Comparison of ENCODE assay signal across 8 cellular contexts in genomic region chr15:75647370-75648155, GRCh38. TPM values are rescaled to one million over a fixed set of nuclear protein-coding genes. Genes with fewer than 3 reads are reported as not detected.
A peak's percentile ranks its signal among the peaks of the same experiment; 100 is the strongest.
DNase-seq lines count a peak whose midpoint lies in the region; ATAC-seq and TF ChIP-seq lines count a peak whose summit lies in the region.

TSS of gene SNX33 (plus strand) at chr15:75647912. CDS start at chr15:75649103, 1,191 bp downstream.

- H3K27ac Mint-ChIP-seq in CD4-positive, CD25-positive, alpha-beta regulatory T cell, result peak within 1 kb of the TSS; percentile 69 to 82 (median 79)
- peak within 1 kb of the TSS in 1 of 2 donors; percentile 68 for H3K27ac Mint-ChIP-seq in natural killer cell treated with Interleukin-12 subunit alpha and Interleukin-12 subunit beta and Interleukin-15 and Interleukin-18, amount 100 ng/mL, for 72 hours

- CTCF ChIA-PET in HCT116 (lab: Charles Lee), result interaction anchor here (0.7 to 2.4 kb wide), 10 partner anchors 9 to 279 kb away, joined by 3 to 8 read pairs (median 4); partner anchors contain the start of genes MAN2C1, SIN3A and SNUPN

- peak; percentile 43 for TF ChIP-seq POLR2A in HCT116 (IDR thresholded peaks at IDR 0.05; ENCODE audit: borderline replicate concordance, extremely low read depth, insufficient read depth, insufficient read length)

- DNase-seq in CD4-positive, CD25-positive, alpha-beta regulatory T cell, result peak; percentile 45 to 54 (median 50)
- DNase-seq in HCT116 (ENCODE audit: low read depth, low spot score) (no peak), RKO (ENCODE audit: low spot score) (peak; percentile 82), foreskin fibroblast (peak; percentile 88 to 94), stromal cell of bone marrow (ENCODE audit: low read depth) (peak; percentile 83)
- DNase-seq in activated gamma-delta T cell treated with anti-CD3 and anti-CD28 coated beads, Interleukin-2, amount 50 U/mL, for 16 hours (ENCODE audit: low read depth), result peak; percentile 29
- DNase-seq in natural killer cell treated with Interleukin-12 subunit alpha and Interleukin-12 subunit beta and Interleukin-15 and Interleukin-18, amount 100 ng/mL, for 72 hours (ENCODE audit: low spot score), result peak; percentile 71

- H3K9ac ChIP-seq in HCT116 (ENCODE audit: low read length), result peak within 1 kb of the TSS; percentile 95

- POLR2A ChIA-PET in HCT116 (lab: Charles Lee), result interaction anchor here (0.6 to 1.6 kb wide), 8 partner anchors 11 to 280 kb away, joined by 3 to 10 read pairs (median 4); partner anchors contain the start of genes SIN3A and SNUPN

- H3K4me3 ChIP-seq in CD4-positive, CD25-positive, alpha-beta regulatory T cell (ENCODE audit: low read depth, low read length), result peak within 1 kb of the TSS; percentile 75
- H3K4me3 ChIP-seq in HCT116 (replicated peaks in 1 of 2; ENCODE audit: low read depth in 1 of 2, low read length in 2 of 2) (peak within 1 kb of the TSS; percentile 83 to 98), foreskin fibroblast (ENCODE audit: low read depth in 1 of 2, low read length in 2 of 2) (peak within 1 kb of the TSS; percentile 71 to 74)

- peak within 1 kb of the TSS; percentile 85 to 90 (median 88) for H3K4me3 Mint-ChIP-seq in CD4-positive, CD25-positive, alpha-beta regulatory T cell
- peak within 1 kb of the TSS; percentile 74 for H3K4me3 Mint-ChIP-seq in natural killer cell treated with Interleukin-12 subunit alpha and Interleukin-12 subunit beta and Interleukin-15 and Interleukin-18, amount 100 ng/mL, for 72 hours

- peak within 1 kb of the TSS; percentile 58 for H2AFZ ChIP-seq in HCT116 (ENCODE audit: low read depth, low read length, poor library complexity, severe bottlenecking)

- no TSS peak for BruUV-seq in HCT116 (replicated peaks; lab: Mats Ljungman, UMichigan)

- intact Hi-C loops in HCT116 (cut with micrococcal nuclease), result no loop called here

- peaks cover 38% of the 10 kb centered on the region for H3K79me2 ChIP-seq in HCT116 (ENCODE audit: insufficient read depth, low read length)

- H3K4me1 Mint-ChIP-seq in CD4-positive, CD25-positive, alpha-beta regulatory T cell, result peaks cover 0 to 53% (median 33%) of the 10 kb centered on the region in 4 donors
- H3K4me1 Mint-ChIP-seq in natural killer cell treated with Interleukin-12 subunit alpha and Interleukin-12 subunit beta and Interleukin-15 and Interleukin-18, amount 100 ng/mL, for 72 hours (ENCODE audit: low read depth in 2 of 2), result peaks cover 22 to 31% of the 10 kb centered on the region in 2 donors

- peak in 2 of 3 experiments; percentile 56 to 62; a peak in 4 of 6 replicates for TF ChIP-seq CTCF in HCT116 (IDR thresholded peaks at IDR 0.05 in 2 of 3, conservative IDR thresholded peaks at IDR 0.05 in 1 of 3; ENCODE audit: borderline replicate concordance in 1 of 3, insufficient read depth in 1 of 3, low read depth in 2 of 3, low read length in 2 of 3)
- peak; percentile 53 for TF ChIP-seq CTCF in foreskin fibroblast (IDR thresholded peaks at IDR 0.05; ENCODE audit: low read depth, low read length)

- H3K4me1 ChIP-seq in CD4-positive, CD25-positive, alpha-beta regulatory T cell (ENCODE audit: control insufficient read depth, insufficient read depth, low read length, poor library complexity, severe bottlenecking), result peaks cover 32% of the 10 kb centered on the region
- H3K4me1 ChIP-seq in HCT116 (ENCODE audit: control insufficient read depth in 1 of 2, insufficient read depth in 2 of 2, low read length in 2 of 2), result peaks cover 22 to 58% of the 10 kb centered on the region in 2 experiments

- peaks cover 3% of the 10 kb centered on the region for H3K27me3 ChIP-seq in CD4-positive, CD25-positive, alpha-beta regulatory T cell (ENCODE audit: control insufficient read depth, insufficient read depth, low read length)
- H3K27me3 ChIP-seq in HCT116 (ENCODE audit: insufficient read depth, low read length), result no peaks in the 10 kb centered on the region

- peak within 1 kb of the TSS; percentile 47 for H3K27ac ChIP-seq in CD4-positive, CD25-positive, alpha-beta regulatory T cell (ENCODE audit: insufficient read depth, low read length, poor library complexity, severe bottlenecking)
- H3K27ac ChIP-seq in HCT116 (ENCODE audit: low read depth, low read length), result peak within 1 kb of the TSS; percentile 76

- no peaks in the 10 kb centered on the region for H3K9me3 Mint-ChIP-seq in CD4-positive, CD25-positive, alpha-beta regulatory T cell
- H3K9me3 Mint-ChIP-seq in natural killer cell treated with Interleukin-12 subunit alpha and Interleukin-12 subunit beta and Interleukin-15 and Interleukin-18, amount 100 ng/mL, for 72 hours, result no peaks in the 10 kb centered on the region

- peak within 1 kb of the TSS; percentile 99 for H3K4me2 ChIP-seq in HCT116 (ENCODE audit: low read length)

- no peaks in the 10 kb centered on the region for H3K36me3 ChIP-seq in CD4-positive, CD25-positive, alpha-beta regulatory T cell (ENCODE audit: control insufficient read depth, insufficient read depth, low read length)
- peaks cover 0 to 12% of the 10 kb centered on the region in 2 experiments; a peak in 1 of 4 replicates for H3K36me3 ChIP-seq in HCT116 (ENCODE audit: control insufficient read depth in 1 of 2, insufficient read depth in 2 of 2, low read length in 2 of 2)

- no peaks in the 10 kb centered on the region for H3K27me3 Mint-ChIP-seq in CD4-positive, CD25-positive, alpha-beta regulatory T cell
- H3K27me3 Mint-ChIP-seq in natural killer cell treated with Interleukin-12 subunit alpha and Interleukin-12 subunit beta and Interleukin-15 and Interleukin-18, amount 100 ng/mL, for 72 hours, result no peaks in the 10 kb centered on the region

- H3K9me2 ChIP-seq in HCT116 (ENCODE audit: insufficient read depth), result no peaks in the 10 kb centered on the region

- H4K20me1 ChIP-seq in HCT116 (ENCODE audit: insufficient read depth), result no peaks in the 10 kb centered on the region

- no peak for TF ChIP-seq RAD21 in HCT116 (IDR thresholded peaks at IDR 0.05; ENCODE audit: low read depth)

- no peaks in the 10 kb centered on the region for H3K36me3 Mint-ChIP-seq in CD4-positive, CD25-positive, alpha-beta regulatory T cell
- H3K36me3 Mint-ChIP-seq in natural killer cell treated with Interleukin-12 subunit alpha and Interleukin-12 subunit beta and Interleukin-15 and Interleukin-18, amount 100 ng/mL, for 72 hours, result no peaks in the 10 kb centered on the region

- RAD21 ChIA-PET in HCT116 (lab: Charles Lee; ENCODE audit: low non-redundant PET in 1 of 2, low total read pairs in 2 of 2, uncharacterized antibody in 2 of 2, unreplicated experiment in 2 of 2), result interaction anchor here (0.6 to 1.3 kb wide), 6 partner anchors 21 to 300 kb away, joined by 3 to 6 read pairs (median 4); partner anchors contain the start of genes MAN2C1 (in 1 of the 2) and SIN3A (in 1 of the 2)

- peak; percentile 31 to 52 for ATAC-seq in CD4-positive, CD25-positive, alpha-beta regulatory T cell (ENCODE audit: low read depth in 2 of 2)
- ATAC-seq in HCT116, result peak; percentile 84
- peak; percentile 76 to 87 for ATAC-seq in natural killer cell treated with Interleukin-12 subunit alpha and Interleukin-12 subunit beta and Interleukin-15 and Interleukin-18, amount 100 ng/mL, for 72 hours
- no peak for ATAC-seq in HG03135 (IDR thresholded peaks at IDR 0.05; ENCODE audit: unreplicated experiment)

- H3K9me3 ChIP-seq in CD4-positive, CD25-positive, alpha-beta regulatory T cell (ENCODE audit: control insufficient read depth in 2 of 2, low read length in 2 of 2), result no peaks in the 10 kb centered on the region
- no peaks in the 10 kb centered on the region for H3K9me3 ChIP-seq in HCT116 (ENCODE audit: control insufficient read depth in 1 of 2, insufficient read depth in 1 of 2, low read depth in 1 of 2, low read length in 2 of 2)

TF ChIP-seq in HCT116, 20 proteins besides CTCF, POLR2A, EP300 and RAD21:
- TF ChIP-seq FOSL1 (IDR thresholded peaks at IDR 0.05; ENCODE audit: low read depth) (no peak), JUND (IDR thresholded peaks at IDR 0.05) (no peak), ZNF274 (IDR thresholded peaks at IDR 0.05; ENCODE audit: low read depth, low read length) (no peak), CEBPB (IDR thresholded peaks at IDR 0.05; ENCODE audit: low read depth) (no peak), CBX3 (IDR thresholded peaks at IDR 0.05; ENCODE audit: low read depth) (no peak), YY1 (IDR thresholded peaks at IDR 0.05; ENCODE audit: extremely low read depth, insufficient replicate concordance, low read depth, low read length) (no peak), POLR2AphosphoS5 (IDR thresholded peaks at IDR 0.05; ENCODE audit: low read depth, low read length) (peak; percentile 81), EZH2phosphoT487 (IDR thresholded peaks at IDR 0.05; ENCODE audit: borderline replicate concordance) (no peak), SIN3A (IDR thresholded peaks at IDR 0.05; ENCODE audit: low read depth) (no peak), SRF (IDR thresholded peaks at IDR 0.05; ENCODE audit: low read depth) (no peak), EGR1 (IDR thresholded peaks at IDR 0.05; ENCODE audit: low read depth) (no peak), ELF1 (IDR thresholded peaks at IDR 0.05; ENCODE audit: borderline replicate concordance, low read depth) (no peak), ZFX (IDR thresholded peaks at IDR 0.05) (peak; percentile 29)
TF ChIP-seq in HCT116: peak in this region for 2.

RNA-seq across cellular contexts. Expression of gene SNX33, which starts in this region (rescaled TPM):
- total RNA-seq in CD4-positive, CD25-positive, alpha-beta regulatory T cell, result 2.1 TPM
- polyA plus RNA-seq in CD4-positive, CD25-positive, alpha-beta regulatory T cell, result 1 to 10 TPM in 1 of 4 donors, under 1 TPM in 3; 0.03 to 1.0 (median 0.53) TPM
- 8.3 TPM for total RNA-seq in HCT116 (2021; ENCODE audit: unreplicated experiment)
- 16.0 and 17.6 TPM in 2 replicates for polyA plus RNA-seq in HCT116 (2012)
- 1 to 10 TPM; 2.6 to 3.3 TPM for total RNA-seq in natural killer cell treated with Interleukin-12 subunit alpha and Interleukin-12 subunit beta and Interleukin-15 and Interleukin-18, amount 100 ng/mL, for 72 hours
